Comparison of ENCODE assay signal across 14 cellular contexts in the genomic region with DNA sequence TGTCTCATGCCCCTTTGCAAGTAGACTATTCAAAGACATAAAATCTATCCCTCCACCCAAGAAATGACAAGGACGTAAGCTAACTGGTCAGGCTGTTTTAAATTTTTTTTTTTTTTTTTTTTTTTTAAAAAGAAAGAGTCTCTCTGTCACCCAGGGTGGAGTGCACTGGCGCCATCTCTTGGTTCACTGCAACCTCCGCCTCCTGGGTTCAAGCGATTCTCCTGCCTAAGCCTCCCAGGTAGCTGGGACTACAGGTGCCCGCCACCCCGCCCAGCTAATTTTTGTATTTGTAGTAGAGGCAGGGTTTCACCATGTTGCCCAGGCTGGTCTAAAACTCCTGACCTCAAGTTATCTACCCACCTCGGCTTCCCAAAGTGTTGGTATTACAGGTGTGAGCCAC. TPM values are rescaled to one million over a fixed set of nuclear protein-coding genes. Genes with fewer than 3 reads are reported as not detected.
DNase-seq lines count a peak whose midpoint lies in the region; ATAC-seq and TF ChIP-seq lines count a peak whose summit lies in the region.
"Had no signal": no experiment of that assay in that cellular context is flagged by ENCODE, and none has a peak within 500 bp of the region (broad histone marks: within the 10 kb centered on the region; RNA-seq: fewer than 3 reads in every experiment).

No MANE protein-coding gene starts in this region.

- H3K4me2 ChIP-seq in DND-41 (ENCODE audit: insufficient read depth, low read length) (no peak overlapping the region), OCI-LY7 (ENCODE audit: low read length) (no peak overlapping the region)

- peaks cover 1% of the 10 kb centered on the region for H3K27me3 Mint-ChIP-seq in endothelial cell (ENCODE audit: unreplicated experiment)

- intact Hi-C loops in OCI-LY7 (cut with micrococcal nuclease; ENCODE audit: unreplicated experiment) (no loop called here), left cardiac atrium (cut with DNase I) (no loop called here)

- H3K4me3 ChIP-seq in DND-41 (ENCODE audit: low read depth in 1 of 2, low read length in 2 of 2) (no peak overlapping the region), OCI-LY7 (ENCODE audit: low read depth, low read length, poor library complexity, severe bottlenecking) (no peak overlapping the region)
- H3K4me3 ChIP-seq: SJSA1, testis had no signal

- H3K27me3 ChIP-seq in DND-41 (ENCODE audit: insufficient read depth, low read length, poor library complexity), result no peaks in the 10 kb centered on the region
- H3K27me3 ChIP-seq: SJSA1, testis had no signal

- CTCF ChIA-PET in OCI-LY7 (lab: Charles Lee; ENCODE audit: unreplicated experiment), result no interaction called here

- H2AFZ ChIP-seq in DND-41 (ENCODE audit: low read depth, low read length), result no peak overlapping the region
- H2AFZ ChIP-seq in OCI-LY7 (ENCODE audit: low read length), result no peak overlapping the region

- H3K4me1 Mint-ChIP-seq in endothelial cell (ENCODE audit: unreplicated experiment), result peaks cover 3% of the 10 kb centered on the region

- H3K27ac ChIP-seq in DND-41 (ENCODE audit: low read length), result no peak overlapping the region
- no peak overlapping the region for H3K27ac ChIP-seq in OCI-LY7 (ENCODE audit: low read depth, low read length, poor library complexity, severe bottlenecking)
- H3K27ac ChIP-seq: SJSA1, testis had no signal

- TF ChIP-seq CTCF in DND-41 (IDR thresholded peaks at IDR 0.05; ENCODE audit: borderline replicate concordance, extremely low read depth, low read length, poor library complexity, severe bottlenecking) (peak; percentile 38), OCI-LY7 (conservative IDR thresholded peaks at IDR 0.05; ENCODE audit: low read length) (peak; percentile 48; the same call in 1 of the 2 replicates), endothelial cell (IDR thresholded peaks at IDR 0.05; ENCODE audit: unreplicated experiment) (peak; percentile 24)

- H3K9ac ChIP-seq in DND-41 (ENCODE audit: low read depth, low read length), result no peak overlapping the region

- BruUV-seq in OCI-LY7 (replicated peaks; lab: Mats Ljungman, UMichigan), result no TSS peak

- no peaks in the 10 kb centered on the region for H3K9me2 ChIP-seq in OCI-LY7 (ENCODE audit: insufficient read depth, low read length)

- peaks cover 81% of the 10 kb centered on the region for H3K36me3 ChIP-seq in DND-41 (ENCODE audit: insufficient read depth, low read length)
- H3K36me3 ChIP-seq in OCI-LY7 (ENCODE audit: insufficient read depth, low read length), result peaks cover 97% of the 10 kb centered on the region

- H3K79me2 ChIP-seq in DND-41 (ENCODE audit: insufficient read depth, low read length), result peaks cover 98% of the 10 kb centered on the region
- peaks cover 88% of the 10 kb centered on the region for H3K79me2 ChIP-seq in OCI-LY7 (ENCODE audit: insufficient read depth, low read depth, low read length)

- ATAC-seq in DND-41 (ENCODE audit: insufficient read depth, low read depth), result no peak
- no peak for ATAC-seq in left cardiac atrium
- no peak for ATAC-seq in GM21390 (IDR thresholded peaks at IDR 0.05; ENCODE audit: unreplicated experiment)

- peaks cover 25% of the 10 kb centered on the region for H3K36me3 Mint-ChIP-seq in endothelial cell (ENCODE audit: low read depth, unreplicated experiment)

- H4K20me1 ChIP-seq in DND-41 (ENCODE audit: insufficient read depth, low read length) (peaks cover 90% of the 10 kb centered on the region), OCI-LY7 (ENCODE audit: insufficient read depth, low read length) (peaks cover 37% of the 10 kb centered on the region)

- H3K27ac Mint-ChIP-seq in endothelial cell (ENCODE audit: unreplicated experiment), result no peak overlapping the region

- H3K9me3 ChIP-seq in DND-41 (ENCODE audit: insufficient read depth, low read length, severe bottlenecking), result no peaks in the 10 kb centered on the region
- peaks cover 5% of the 10 kb centered on the region; the same call in 1 of the 2 replicates for H3K9me3 ChIP-seq in OCI-LY7 (ENCODE audit: low read length)
- H3K9me3 ChIP-seq: SJSA1, testis had no signal

- H3K4me1 ChIP-seq in DND-41 (ENCODE audit: insufficient read depth, low read length) (peaks cover 9% of the 10 kb centered on the region; the same call in 1 of the 2 replicates), OCI-LY7 (ENCODE audit: insufficient read depth, low read length, poor library complexity, severe bottlenecking) (no peaks in the 10 kb centered on the region)
- H3K4me1 ChIP-seq: SJSA1 had no signal

- POLR2A ChIA-PET in OCI-LY7 (lab: Charles Lee), result interaction anchor here (0.7 to 0.8 kb wide), 2 partner anchors 9 to 14 kb away, joined by 3 read pairs; no protein-coding TSS in a partner anchor

- no peaks in the 10 kb centered on the region for H3K9me3 Mint-ChIP-seq in endothelial cell (ENCODE audit: unreplicated experiment)

- no peak overlapping the region for H3K4me3 Mint-ChIP-seq in endothelial cell (ENCODE audit: unreplicated experiment)

- DNase-seq in DMS53 (lab: John Stamatoyannopoulos, UW) (peak; percentile 50), DMS53 treated with DMSO at 0.1 percent for 48 hours (lab: John Stamatoyannopoulos, UW; ENCODE audit: unreplicated experiment) (no peak), DND-41 (no peak), OCI-LY7 (ENCODE audit: low spot score) (no peak), endothelial cell (ENCODE audit: low spot score) (peak; percentile 26), left cardiac atrium (no peak), SKM-1 treated with dmso at 0.1 percent for 144 hours (lab: John Stamatoyannopoulos, UW; ENCODE audit: unreplicated experiment) (no peak)
- DNase-seq: 8988T; activated T-cell treated with anti-CD3 and anti-CD28 coated beads, Interleukin-2, amount 50 U/mL, for 1 hour; midbrain; NCI-H524 treated with DMSO at 0.1 percent for 48 hours; testis had no signal

RNA-seq across cellular contexts. Expression of gene TRA2A, which starts 11.2 kb away (rescaled TPM):
- total RNA-seq in OCI-LY7 (2014; rRNA removed; shearing (Covaris generic)), result 41.4 and 44.9 TPM in 2 replicates
- total RNA-seq in OCI-LY7 (2022) (129 TPM in 2 replicates), endothelial cell (ENCODE audit: unreplicated experiment) (107 TPM), left cardiac atrium (10 to 100 TPM; 33.1 to 39.7 TPM)

RNA-seq across cellular contexts. Expression of gene IGF2BP3, which starts 50.3 kb away (rescaled TPM):
- total RNA-seq in OCI-LY7 (2014; rRNA removed; shearing (Covaris generic)), result 41.1 and 48.7 TPM in 2 replicates
- 94.3 and 108 TPM in 2 replicates for total RNA-seq in OCI-LY7 (2022)
- total RNA-seq in endothelial cell (ENCODE audit: unreplicated experiment), result 92.8 TPM
- under 1 TPM; 0.15 to 0.60 TPM for total RNA-seq in left cardiac atrium

Comparison
In these comparisons a context has a peak if more than half of its experiments do, and no peak if none do; other contexts are left out.
1. DNase-seq: peak in DMS53 (single experiment) and endothelial cell (single experiment); none in DMS53 treated with DMSO at 0.1 percent for 48 hours (single experiment), DND-41 (single experiment), OCI-LY7 (single experiment), left cardiac atrium (single experiment) and SKM-1 treated with dmso at 0.1 percent for 144 hours (single experiment).
2. RNA of gene IGF2BP3, which starts 50.3 kb away (total RNA-seq): 41.1 to 108 TPM in OCI-LY7 and 92.8 TPM in endothelial cell (single experiment); 0.15 to 0.60 TPM in left cardiac atrium; every median in the first group is over 10 times any median in the second.
3. Peak in every context shown above with its lines, with median percentiles within 50 percentile points of each other: CTCF ChIP-seq.